Comparison of ENCODE assay signal across 20 cellular contexts in genomic region chr9:70588381-70588780, GRCh38.
A peak's percentile ranks its signal among the peaks of the same experiment; 100 is the strongest.
DNase-seq lines count a peak whose midpoint lies in the region; FAIRE-seq and TF ChIP-seq lines count a peak whose summit lies in the region.
"Had no signal": no experiment of that assay in that cellular context is flagged by ENCODE, and none has a peak within 500 bp of the region (broad histone marks: within the 10 kb centered on the region; RNA-seq: fewer than 3 reads in every experiment).

No MANE protein-coding gene starts in this region.

- H3K36me3 ChIP-seq in GM23248 (ENCODE audit: low read depth) (no peaks in the 10 kb centered on the region), ascending aorta (no peaks in the 10 kb centered on the region), kidney (ENCODE audit: control insufficient read depth in 1 of 2, insufficient read depth in 2 of 2, low read length in 2 of 2) (peaks cover 2 to 4% of the 10 kb centered on the region in 2 donors), smooth muscle cell (ENCODE audit: low read depth) (no peaks in the 10 kb centered on the region)

- H2AFZ ChIP-seq in GM23248 (no peak overlapping the region), smooth muscle cell (ENCODE audit: low read depth) (no peak overlapping the region)

- in situ Hi-C loops in GM23248 (cut with MboI), result loop anchor here (10.0 to 25.0 kb wide), 2 partner anchors 174 to 626 kb away; partner anchors contain the start of gene KLF9

- no peak for FAIRE-seq in kidney (lab: Jason Lieb, UNC)
- FAIRE-seq: HTR-8/SVneo had no signal

- H3K4me3 ChIP-seq in GM23248 (no peak overlapping the region), ascending aorta (no peak overlapping the region), kidney (ENCODE audit: low read length in 2 of 2) (no peak overlapping the region), smooth muscle cell (no peak overlapping the region)

- DNase-seq in GM23248, result no peak
- peak in 1 of 2 donors; percentile 60 for DNase-seq in ascending aorta (ENCODE audit: low spot score in 2 of 2)
- DNase-seq in kidney, result no peak
- DNase-seq in smooth muscle cell (lab: John Stamatoyannopoulos, UW; ENCODE audit: unreplicated experiment), result no peak
- no peak for DNase-seq in posterior cingulate gyrus
- DNase-seq in stimulated activated CD4-positive, alpha-beta T cell treated with anti-CD3 and anti-CD28 coated beads, Interleukin-1b, Interleukin-23, amount 100 ng/mL, for 48 hours, result no peak
- DNase-seq in type B pancreatic cell (ENCODE audit: extremely low spot score, unreplicated experiment), result no peak
- no peak for DNase-seq in DMS 273 treated with DMSO at 0.1 percent for 48 hours (lab: John Stamatoyannopoulos, UW)
- DNase-seq: activated CD4-positive, alpha-beta memory T cell treated with anti-CD3 and anti-CD28 coated beads, Interleukin-2, amount 10 ng/mL, durations not matched to agents 7 days and 5 days; activated T-cell treated with anti-CD3 and anti-CD28 coated beads, Interleukin-2, amount 50 U/mL, for 24 hours; caudate nucleus; effector memory CD8-positive, alpha-beta T cell; naive thymus-derived CD4-positive, alpha-beta T cell; RPMI8226; stimulated activated naive CD8-positive, alpha-beta T cell treated with anti-CD3 and anti-CD28 coated beads, Interleukin-15, Interleukin-2, amounts not matched to agents 100 U/mL and 50 U/mL, for 24 hours; T-cell had no signal

- intact Hi-C loops in ascending aorta (cut with DNase I) (loop anchor here (2.0 to 5.0 kb wide), 3 partner anchors 86 to 1774 kb away; partner anchors contain the start of gene KLF9), kidney (cut with DNase I) (no loop called here), posterior cingulate gyrus (cut with DNase I) (no loop called here)

- WGBS in GM23248 (ENCODE audit: low coverage in 1 of 2, low lambda C conversion rate in 2 of 2, missing lambda C conversion rate in 2 of 2), 2 experiments, result 91 to 93% methylated on average over 11 of the region's 11 CpGs
- 64% methylated on average over 11 of the region's 11 CpGs for WGBS in smooth muscle cell (ENCODE audit: low lambda C conversion rate)

- H3K27ac Mint-ChIP-seq in type B pancreatic cell, result no peak overlapping the region
- H3K27ac Mint-ChIP-seq: activated CD4-positive, alpha-beta memory T cell treated with anti-CD3 and anti-CD28 coated beads, Interleukin-2, amount 10 ng/mL, durations not matched to agents 7 days and 5 days; activated T-cell treated with anti-CD3 and anti-CD28 coated beads, Interleukin-2, amount 50 U/mL, for 24 hours; effector memory CD8-positive, alpha-beta T cell; naive thymus-derived CD4-positive, alpha-beta T cell; T-cell; WTC11 had no signal

- no peaks in the 10 kb centered on the region for H3K9me3 Mint-ChIP-seq in type B pancreatic cell
- H3K9me3 Mint-ChIP-seq: activated CD4-positive, alpha-beta memory T cell treated with anti-CD3 and anti-CD28 coated beads, Interleukin-2, amount 10 ng/mL, durations not matched to agents 7 days and 5 days; activated T-cell treated with anti-CD3 and anti-CD28 coated beads, Interleukin-2, amount 50 U/mL, for 24 hours; effector memory CD8-positive, alpha-beta T cell; T-cell; WTC11 had no signal

- H3K79me2 ChIP-seq in GM23248 (ENCODE audit: insufficient read depth), result no peaks in the 10 kb centered on the region
- no peaks in the 10 kb centered on the region for H3K79me2 ChIP-seq in smooth muscle cell (ENCODE audit: low read depth)

- H3F3A ChIP-seq in GM23248 (ENCODE audit: insufficient read depth), result peaks cover 51% of the 10 kb centered on the region
- peaks cover 27% of the 10 kb centered on the region for H3F3A ChIP-seq in smooth muscle cell (ENCODE audit: low read depth)

- H3K9me2 ChIP-seq in GM23248 (ENCODE audit: insufficient read depth), result no peaks in the 10 kb centered on the region

- H3K9me3 ChIP-seq in GM23248 (ENCODE audit: low read depth) (no peaks in the 10 kb centered on the region), ascending aorta (no peaks in the 10 kb centered on the region), kidney (ENCODE audit: control insufficient read depth in 1 of 2, low read length in 2 of 2) (no peaks in the 10 kb centered on the region), smooth muscle cell (replicated peaks; ENCODE audit: low read depth) (no peaks in the 10 kb centered on the region)

- H3K4me2 ChIP-seq in GM23248 (ENCODE audit: unreplicated experiment) (no peak overlapping the region), smooth muscle cell (no peak overlapping the region)

- H3K27me3 ChIP-seq in GM23248 (replicated peaks; ENCODE audit: insufficient read depth), result no peaks in the 10 kb centered on the region
- H3K27me3 ChIP-seq in ascending aorta, result no peaks in the 10 kb centered on the region
- no peaks in the 10 kb centered on the region for H3K27me3 ChIP-seq in smooth muscle cell (ENCODE audit: low read depth)

- H3K27ac ChIP-seq in GM23248 (peak overlapping the region; percentile 94), ascending aorta (peak overlapping the region; percentile 91 to 93), kidney (ENCODE audit: low read depth in 2 of 2, low read length in 2 of 2) (peak overlapping the region; percentile 10 to 35), smooth muscle cell (ENCODE audit: low read depth) (peak overlapping the region; percentile 94)

- no peak for TF ChIP-seq CTCF in ascending aorta (IDR thresholded peaks at IDR 0.05)
- TF ChIP-seq CTCF in kidney (IDR thresholded peaks at IDR 0.05; ENCODE audit: borderline replicate concordance, extremely low read depth, insufficient read depth), result no peak
- no peak for TF ChIP-seq CTCF in smooth muscle cell (IDR thresholded peaks at IDR 0.05; ENCODE audit: borderline replicate concordance, insufficient read depth, poor library complexity, severe bottlenecking)
- no peak for TF ChIP-seq CTCF in type B pancreatic cell (conservative IDR thresholded peaks at IDR 0.05)

- H3K27me3 Mint-ChIP-seq in type B pancreatic cell, result no peaks in the 10 kb centered on the region
- H3K27me3 Mint-ChIP-seq: activated T-cell treated with anti-CD3 and anti-CD28 coated beads, Interleukin-2, amount 50 U/mL, for 24 hours; progenitor cell of endocrine pancreas had no signal

- no peaks in the 10 kb centered on the region for H3K36me3 Mint-ChIP-seq in type B pancreatic cell
- H3K36me3 Mint-ChIP-seq: activated naive CD4-positive, alpha-beta T cell treated with anti-CD3 and anti-CD28 coated beads, Interleukin-2, amount 50 U/mL, for 72 hours; naive thymus-derived CD4-positive, alpha-beta T cell; T-cell; WTC11 had no signal

- H4K20me1 ChIP-seq in GM23248 (ENCODE audit: insufficient read depth) (no peaks in the 10 kb centered on the region), smooth muscle cell (ENCODE audit: low read depth) (no peaks in the 10 kb centered on the region)

- peaks cover 8% of the 10 kb centered on the region for H3K4me1 Mint-ChIP-seq in type B pancreatic cell (ENCODE audit: unreplicated experiment)
- H3K4me1 Mint-ChIP-seq: activated CD4-positive, alpha-beta memory T cell treated with anti-CD3 and anti-CD28 coated beads, Interleukin-2, amount 10 ng/mL, durations not matched to agents 7 days and 5 days; naive thymus-derived CD4-positive, alpha-beta T cell; T-cell had no signal

- no peak overlapping the region for H3K9ac ChIP-seq in GM23248
- H3K9ac ChIP-seq in kidney (ENCODE audit: low read length in 2 of 2), result no peak overlapping the region
- peak overlapping the region; percentile 63 for H3K9ac ChIP-seq in smooth muscle cell (ENCODE audit: low read depth)

- no peak overlapping the region for H3K4me3 Mint-ChIP-seq in type B pancreatic cell
- H3K4me3 Mint-ChIP-seq: activated CD4-positive, alpha-beta memory T cell treated with anti-CD3 and anti-CD28 coated beads, Interleukin-2, amount 10 ng/mL, durations not matched to agents 7 days and 5 days; activated T-cell treated with anti-CD3 and anti-CD28 coated beads, Interleukin-2, amount 50 U/mL, for 24 hours; effector memory CD8-positive, alpha-beta T cell; naive thymus-derived CD4-positive, alpha-beta T cell; T-cell; WTC11 had no signal

- H3K4me1 ChIP-seq in GM23248 (ENCODE audit: insufficient read depth), result peaks cover 50% of the 10 kb centered on the region
- H3K4me1 ChIP-seq in ascending aorta, result peaks cover 10 to 54% of the 10 kb centered on the region in 2 donors
- H3K4me1 ChIP-seq in kidney (ENCODE audit: control insufficient read depth in 1 of 2, insufficient read depth in 1 of 2, low read depth in 1 of 2, low read length in 2 of 2), result peaks cover 14 to 22% of the 10 kb centered on the region in 2 donors
- H3K4me1 ChIP-seq in smooth muscle cell (ENCODE audit: low read depth), result peaks cover 6% of the 10 kb centered on the region

Comparison
In these comparisons a context has a peak if more than half of its experiments do, and no peak if none do; other contexts are left out.
1. H3K27ac ChIP-seq: peak in every context shown above with its lines; median percentile 94 in GM23248; 94 in smooth muscle cell; 92 in ascending aorta; 22 in kidney.